In genomic region chrX:153164733-153165132, GRCh38 we compare ENCODE assay signal across 9 cellular contexts. TPM values are rescaled to one million over a fixed set of nuclear protein-coding genes. Genes with fewer than 3 reads are reported as not detected.
"Had no signal": no experiment of that assay in that cellular context is flagged by ENCODE, and none has a peak within 500 bp of the region (broad histone marks: within the 10 kb centered on the region; RNA-seq: fewer than 3 reads in every experiment).

No MANE protein-coding gene starts in this region.

- H3K4me3 ChIP-seq: GM12878 had no signal

- DNase-seq: GDM1, GF-D8 had no signal

- FAIRE-seq: G401.6, GM12878, GM12891, GM12892, GM18507, GM19239 had no signal

- ATAC-seq: GM12878 had no signal

RNA-seq across cellular contexts. Expression of gene MAGEA1, which starts 14.4 kb away (rescaled TPM):
- total RNA-seq: G401, GM12878 had no signal
